ENCODE assay signal across 30 cellular contexts in genomic region chr15:58919232-58919631, GRCh38.
"Had no signal": no experiment of that assay in that cellular context is flagged by ENCODE, and none has a peak within 500 bp of the region (broad histone marks: within the 10 kb centered on the region; RNA-seq: fewer than 3 reads in every experiment).

No MANE protein-coding gene starts in this region.

- H3K27me3 ChIP-seq: adrenal gland, body of pancreas, colonic mucosa, esophagus squamous epithelium, gastroesophageal sphincter had no signal

- H3K27me3 Mint-ChIP-seq: activated CD4-positive, alpha-beta T cell treated with anti-CD3 and anti-CD28 coated beads, Interleukin-2, amount 10 ng/mL, durations not matched to agents 7 days and 5 days; activated CD8-positive, alpha-beta memory T cell treated with anti-CD3 and anti-CD28 coated beads, Interleukin-2, amount 10 ng/mL, durations not matched to agents 7 days and 5 days; activated naive CD4-positive, alpha-beta T cell treated with anti-CD3 and anti-CD28 coated beads, Interleukin-2, amount 50 U/mL, for 24 hours; activated naive CD8-positive, alpha-beta T cell treated with anti-CD3 and anti-CD28 coated beads for 36 hours; activated naive CD8-positive, alpha-beta T cell treated with anti-CD3 and anti-CD28 coated beads, Interleukin-2, amount 50 U/mL, for 24 hours had no signal

- H3K27ac Mint-ChIP-seq: activated CD4-positive, alpha-beta T cell treated with anti-CD3 and anti-CD28 coated beads, Interleukin-2, amount 10 ng/mL, durations not matched to agents 7 days and 5 days; activated CD8-positive, alpha-beta memory T cell treated with anti-CD3 and anti-CD28 coated beads, Interleukin-2, amount 10 ng/mL, durations not matched to agents 7 days and 5 days; activated CD8-positive, alpha-beta T cell treated with anti-CD3 and anti-CD28 coated beads, Interleukin-2, amount 10 ng/mL, durations not matched to agents 7 days and 5 days; activated naive CD4-positive, alpha-beta T cell treated with anti-CD3 and anti-CD28 coated beads for 36 hours; activated naive CD4-positive, alpha-beta T cell treated with anti-CD3 and anti-CD28 coated beads, Interleukin-2, amount 50 U/mL, for 24 hours; activated naive CD8-positive, alpha-beta T cell treated with anti-CD3 and anti-CD28 coated beads for 36 hours; activated naive CD8-positive, alpha-beta T cell treated with anti-CD3 and anti-CD28 coated beads, Interleukin-2, amount 50 U/mL, for 24 hours; activated T-helper 1 cell treated with anti-CD3 and anti-CD28 coated beads, Interleukin-12 subunit alpha, Interleukin-12 subunit beta, Interleukin-2, Interleukin-4 antibody, amounts not matched to agents 30 ng/mL and 10 ng/mL and 1 ng/mL, durations not matched to agents 14 hours and 24 hours and 36 hours; activated T-helper 2 cell treated with anti-CD3 and anti-CD28 coated beads, Interferon-gamma antibody, Interleukin-2, Interleukin-4, amounts not matched to agents 10 μg/mL and 5 μg/mL and 100 μg/mL, durations not matched to agents 14 hours and 24 hours and 36 hours had no signal

- H3K9me3 ChIP-seq: adrenal gland, body of pancreas, colonic mucosa, esophagus squamous epithelium, gastroesophageal sphincter had no signal

- H3K9me3 Mint-ChIP-seq: activated CD4-positive, alpha-beta T cell treated with anti-CD3 and anti-CD28 coated beads, Interleukin-2, amount 10 ng/mL, durations not matched to agents 7 days and 5 days; activated naive CD4-positive, alpha-beta T cell treated with anti-CD3 and anti-CD28 coated beads for 36 hours; activated naive CD4-positive, alpha-beta T cell treated with anti-CD3 and anti-CD28 coated beads, Interleukin-2, amount 50 U/mL, for 24 hours; activated naive CD8-positive, alpha-beta T cell treated with anti-CD3 and anti-CD28 coated beads for 36 hours; activated naive CD8-positive, alpha-beta T cell treated with anti-CD3 and anti-CD28 coated beads, Interleukin-2, amount 50 U/mL, for 24 hours; activated T-helper 1 cell treated with anti-CD3 and anti-CD28 coated beads, Interleukin-12 subunit alpha, Interleukin-12 subunit beta, Interleukin-2, Interleukin-4 antibody, amounts not matched to agents 30 ng/mL and 10 ng/mL and 1 ng/mL, durations not matched to agents 14 hours and 24 hours and 36 hours; activated T-helper 2 cell treated with anti-CD3 and anti-CD28 coated beads, Interferon-gamma antibody, Interleukin-2, Interleukin-4, amounts not matched to agents 10 μg/mL and 5 μg/mL and 100 μg/mL, durations not matched to agents 14 hours and 24 hours and 36 hours had no signal

- ATAC-seq: activated CD8-positive, alpha-beta memory T cell treated with anti-CD3 and anti-CD28 coated beads, Interleukin-2, amount 10 ng/mL, durations not matched to agents 7 days and 5 days; activated CD8-positive, alpha-beta T cell treated with anti-CD3 and anti-CD28 coated beads, Interleukin-2, amount 10 ng/mL, durations not matched to agents 7 days and 5 days; activated naive CD8-positive, alpha-beta T cell treated with anti-CD3 and anti-CD28 coated beads, Interleukin-2, amount 50 U/mL, for 24 hours; body of pancreas; gastroesophageal sphincter had no signal

- H3K27ac ChIP-seq: adrenal gland, body of pancreas, colonic mucosa, epithelial cell of prostate, esophagus squamous epithelium, gastroesophageal sphincter had no signal

- H3K4me1 ChIP-seq: body of pancreas, colonic mucosa had no signal

- DNase-seq: activated CD4-positive, alpha-beta T cell treated with anti-CD3 and anti-CD28 coated beads for 1 hour; activated CD4-positive, alpha-beta T cell treated with anti-CD3 and anti-CD28 coated beads for 4 hours; activated CD4-positive, alpha-beta T cell treated with anti-CD3 and anti-CD28 coated beads, Interleukin-2, amount 10 ng/mL, durations not matched to agents 7 days and 5 days; activated CD4-positive, alpha-beta T cell treated with anti-CD3 and anti-CD28 coated beads, Interleukin-2, amount 50 U/mL, for 4 hours; activated CD8-positive, alpha-beta memory T cell treated with anti-CD3 and anti-CD28 coated beads, Interleukin-2, amount 10 ng/mL, durations not matched to agents 7 days and 5 days; activated CD8-positive, alpha-beta memory T cell treated with anti-CD3 and anti-CD28 coated beads, Interleukin-2, amount 50 U/mL, for 4 hours; activated CD8-positive, alpha-beta T cell treated with anti-CD3 and anti-CD28 coated beads, Interleukin-2, amount 10 ng/mL, durations not matched to agents 7 days and 5 days; activated effector memory CD4-positive, alpha-beta T cell treated with anti-CD3 and anti-CD28 coated beads, Interleukin-2, amount 50 U/mL, for 16 hours; activated naive CD4-positive, alpha-beta T cell treated with anti-CD3 and anti-CD28 coated beads for 36 hours; activated naive CD8-positive, alpha-beta T cell treated with anti-CD3 and anti-CD28 coated beads for 36 hours; activated naive CD8-positive, alpha-beta T cell treated with anti-CD3 and anti-CD28 coated beads, Interleukin-2, amount 50 U/mL, for 24 hours; activated T-cell treated with anti-CD3 and anti-CD28 coated beads, Interleukin-2, amount 50 U/mL, for 1 hour; activated T-cell treated with anti-CD3 and anti-CD28 coated beads, Interleukin-2, amount 50 U/mL, for 48 hours; adrenal gland; amygdala; aorta; body of pancreas; central memory CD4-positive, alpha-beta T cell; cerebellar nuclear complex; colonic mucosa; effector CD8-positive, alpha-beta T cell; esophagus squamous epithelium; foreskin melanocyte; T-helper 1 cell; T-helper 2 cell had no signal

- H3K36me3 ChIP-seq: colonic mucosa had no signal

- H3K4me3 ChIP-seq: adrenal gland, body of pancreas, colonic mucosa, esophagus squamous epithelium, gastroesophageal sphincter had no signal

- H3K4me3 Mint-ChIP-seq: activated CD4-positive, alpha-beta T cell treated with anti-CD3 and anti-CD28 coated beads, Interleukin-2, amount 10 ng/mL, durations not matched to agents 7 days and 5 days; activated CD8-positive, alpha-beta memory T cell treated with anti-CD3 and anti-CD28 coated beads, Interleukin-2, amount 10 ng/mL, durations not matched to agents 7 days and 5 days; activated CD8-positive, alpha-beta T cell treated with anti-CD3 and anti-CD28 coated beads, Interleukin-2, amount 10 ng/mL, durations not matched to agents 7 days and 5 days; activated naive CD4-positive, alpha-beta T cell treated with anti-CD3 and anti-CD28 coated beads for 36 hours; activated naive CD4-positive, alpha-beta T cell treated with anti-CD3 and anti-CD28 coated beads, Interleukin-2, amount 50 U/mL, for 24 hours; activated naive CD8-positive, alpha-beta T cell treated with anti-CD3 and anti-CD28 coated beads for 36 hours; activated naive CD8-positive, alpha-beta T cell treated with anti-CD3 and anti-CD28 coated beads, Interleukin-2, amount 50 U/mL, for 24 hours; activated T-helper 1 cell treated with anti-CD3 and anti-CD28 coated beads, Interleukin-12 subunit alpha, Interleukin-12 subunit beta, Interleukin-2, Interleukin-4 antibody, amounts not matched to agents 30 ng/mL and 10 ng/mL and 1 ng/mL, durations not matched to agents 14 hours and 24 hours and 36 hours had no signal
